In the genomic region with DNA sequence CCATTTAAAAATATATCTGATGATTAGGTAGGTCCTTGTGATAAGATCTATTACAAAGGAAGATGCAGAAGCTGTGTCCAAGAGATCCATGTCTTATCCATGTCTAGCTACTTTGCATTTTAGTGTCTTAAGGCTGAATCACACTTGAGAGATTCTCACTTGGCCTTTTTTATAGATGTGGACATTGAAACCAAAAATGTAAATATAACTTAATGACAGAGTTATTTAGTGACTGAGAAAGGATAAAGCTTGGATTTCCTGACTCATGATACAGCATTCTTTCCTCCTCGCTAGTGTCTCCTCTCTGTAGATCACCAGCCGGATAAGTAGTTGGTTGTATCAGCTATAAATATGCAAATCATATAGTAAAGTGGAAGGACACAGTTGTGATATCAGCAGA, we compare ENCODE assay signal across 16 cellular contexts. TPM values are rescaled to one million over a fixed set of nuclear protein-coding genes. Genes with fewer than 3 reads are reported as not detected.
DNase-seq lines count a peak whose midpoint lies in the region; ATAC-seq and TF ChIP-seq lines count a peak whose summit lies in the region.
"Had no signal": no experiment of that assay in that cellular context is flagged by ENCODE, and none has a peak within 500 bp of the region (broad histone marks: within the 10 kb centered on the region; RNA-seq: fewer than 3 reads in every experiment).

No MANE protein-coding gene starts in this region.

- H3F3A ChIP-seq in SK-N-SH (replicated peaks; ENCODE audit: insufficient read depth) (peaks cover 62% of the 10 kb centered on the region), PC-9 (ENCODE audit: insufficient read depth, low read depth) (no peaks in the 10 kb centered on the region)

- H3K4me2 ChIP-seq in SK-N-SH (peak overlapping the region; percentile 4; the same call in 1 of the 2 replicates), PC-9 (no peak overlapping the region)

- DNase-seq in SK-N-SH (no peak), PC-9 (no peak), iris pigment epithelial cell (ENCODE audit: low read depth) (peak; percentile 20), NCI-H2107 (lab: John Stamatoyannopoulos, UW) (no peak), iPS-NIHi7 (ENCODE audit: extremely low spot score) (no peak)
- no peak for DNase-seq in activated CD4-positive, CD25-positive, alpha-beta regulatory T cell treated with anti-CD3 and anti-CD28 coated beads, Interleukin-2, amount 50 U/mL, for 72 hours
- DNase-seq: Calu3; CD8-positive, alpha-beta memory T cell; DMS 273 treated with DMSO at 0.1 percent for 48 hours; GDM1; HCEC 1CT had no signal

- CTCF ChIA-PET in SK-N-SH (lab: Yijun Ruan, JAX) (interaction anchor here (0.9 to 1.5 kb wide), 4 partner anchors 15 to 17 kb away, joined by 3 to 5 read pairs (median 4); no protein-coding TSS in a partner anchor), PC-9 (lab: Charles Lee) (no interaction called here)

- peak in 1 of 2 experiments; percentile 22; a peak in 1 of 4 replicates for TF ChIP-seq EP300 in SK-N-SH (IDR thresholded peaks at IDR 0.05; ENCODE audit: borderline replicate concordance in 1 of 2, low read depth in 1 of 2, low read length in 1 of 2)

- POLR2A ChIA-PET in SK-N-SH (lab: Yijun Ruan, JAX), result no interaction called here
- POLR2A ChIA-PET in PC-9 (lab: Charles Lee; ENCODE audit: unreplicated experiment), result no interaction called here

- no peak for TF ChIP-seq RAD21 in SK-N-SH (IDR thresholded peaks at IDR 0.05; ENCODE audit: low read length)

- H3K9ac ChIP-seq in SK-N-SH, result no peak overlapping the region

- H3K79me2 ChIP-seq in SK-N-SH (ENCODE audit: insufficient read depth) (no peaks in the 10 kb centered on the region), PC-9 (ENCODE audit: low read depth) (no peaks in the 10 kb centered on the region)

- no peaks in the 10 kb centered on the region for H3K9me2 ChIP-seq in SK-N-SH
- no peaks in the 10 kb centered on the region for H3K9me2 ChIP-seq in PC-9 (ENCODE audit: insufficient read depth)

- no peak for ATAC-seq in SK-N-SH treated with all-trans-retinoic acid at 6 μM for 48 hours
- ATAC-seq in GM21423 (IDR thresholded peaks at IDR 0.05; ENCODE audit: unreplicated experiment), result no peak
- ATAC-seq: K562 had no signal

- H3K9me3 ChIP-seq in SK-N-SH, result no peaks in the 10 kb centered on the region
- H3K9me3 ChIP-seq in PC-9 (ENCODE audit: insufficient read depth, low read depth), result peaks cover 9% of the 10 kb centered on the region; the same call in 1 of the 2 replicates

- H2AFZ ChIP-seq in SK-N-SH (ENCODE audit: low read depth), result no peak overlapping the region
- H2AFZ ChIP-seq in PC-9, result 0 out of 2 replicates have a peak overlapping the region, but pooled peaks have one; percentile 25

- H3K36me3 ChIP-seq in SK-N-SH (replicated peaks in 1 of 2; ENCODE audit: control insufficient read depth in 1 of 2, insufficient read depth in 2 of 2, low read length in 1 of 2) (peaks cover 0 to 10% of the 10 kb centered on the region in 2 experiments), PC-9 (ENCODE audit: low read depth) (no peaks in the 10 kb centered on the region)

- H3K27ac ChIP-seq in SK-N-SH (ENCODE audit: low read depth in 2 of 2, low read length in 1 of 2), result peak overlapping the region in 1 of 2 experiments; percentile 57; a peak in 2 of 4 replicates
- no peak overlapping the region for H3K27ac ChIP-seq in PC-9
- H3K27ac ChIP-seq: 22Rv1, HL-60 had no signal

- intact Hi-C loops in PC-9 (cut with micrococcal nuclease; ENCODE audit: unreplicated experiment), result no loop called here

- H3K4me3 ChIP-seq in SK-N-SH (ENCODE audit: low read depth in 2 of 2, low read length in 1 of 2) (no peak overlapping the region), PC-9 (no peak overlapping the region)
- H3K4me3 ChIP-seq: K562 had no signal

- peaks cover 0 to 9% of the 10 kb centered on the region in 2 experiments; a peak in 1 of 4 replicates for H3K4me1 ChIP-seq in SK-N-SH (ENCODE audit: control insufficient read depth in 1 of 2, insufficient read depth in 2 of 2, low read depth in 1 of 2, low read length in 1 of 2)
- no peaks in the 10 kb centered on the region for H3K4me1 ChIP-seq in PC-9 (replicated peaks; ENCODE audit: insufficient read depth)

- H3K27me3 ChIP-seq in SK-N-SH (ENCODE audit: insufficient read depth), result no peaks in the 10 kb centered on the region
- H3K27me3 ChIP-seq in PC-9 (ENCODE audit: insufficient read depth, low read depth), result no peaks in the 10 kb centered on the region

- WGBS in SK-N-SH (ENCODE audit: low lambda C conversion rate), result 53% methylated on average over 2 of the region's 2 CpGs

- no peaks in the 10 kb centered on the region for H4K20me1 ChIP-seq in SK-N-SH (ENCODE audit: insufficient read depth)
- H4K20me1 ChIP-seq in PC-9 (ENCODE audit: insufficient read depth), result no peaks in the 10 kb centered on the region

- no peak for TF ChIP-seq CTCF in SK-N-SH (IDR thresholded peaks at IDR 0.05)
- TF ChIP-seq CTCF in PC-9 (conservative IDR thresholded peaks at IDR 0.05), result no peak

- BruUV-seq in PC-9 (replicated peaks; lab: Mats Ljungman, UMichigan), result no TSS peak

TF ChIP-seq in SK-N-SH, 30 proteins besides CTCF, POLR2A, EP300 and RAD21:
- TF ChIP-seq TCF12 (IDR thresholded peaks at IDR 0.05) (0 out of 2 replicates have a peak, but pooled peaks have one; percentile 17), CHD2 (IDR thresholded peaks at IDR 0.05; ENCODE audit: low read length, partially characterized antibody) (no peak), FOSL2 (IDR thresholded peaks at IDR 0.05; ENCODE audit: borderline replicate concordance, low read depth) (peak; percentile 20; the same call in 1 of the 2 replicates), FOXJ3 (CRISPR knock-in tag; IDR thresholded peaks at IDR 0.05) (no peak), SIN3A (IDR thresholded peaks at IDR 0.05; ENCODE audit: borderline replicate concordance, low read depth, low read length) (no peak), RFX5 (IDR thresholded peaks at IDR 0.05; ENCODE audit: low read length) (no peak), POLR2AphosphoS5 (IDR thresholded peaks at IDR 0.05; ENCODE audit: low read depth, low read length) (no peak)
- TF ChIP-seq, protein P1, sequence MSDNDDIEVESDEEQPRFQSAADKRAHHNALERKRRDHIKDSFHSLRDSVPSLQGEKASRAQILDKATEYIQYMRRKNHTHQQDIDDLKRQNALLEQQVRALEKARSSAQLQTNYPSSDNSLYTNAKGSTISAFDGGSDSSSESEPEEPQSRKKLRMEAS (IDR thresholded peaks at IDR 0.05; ENCODE audit: low read depth), result no peak
- TF ChIP-seq, protein P2, sequence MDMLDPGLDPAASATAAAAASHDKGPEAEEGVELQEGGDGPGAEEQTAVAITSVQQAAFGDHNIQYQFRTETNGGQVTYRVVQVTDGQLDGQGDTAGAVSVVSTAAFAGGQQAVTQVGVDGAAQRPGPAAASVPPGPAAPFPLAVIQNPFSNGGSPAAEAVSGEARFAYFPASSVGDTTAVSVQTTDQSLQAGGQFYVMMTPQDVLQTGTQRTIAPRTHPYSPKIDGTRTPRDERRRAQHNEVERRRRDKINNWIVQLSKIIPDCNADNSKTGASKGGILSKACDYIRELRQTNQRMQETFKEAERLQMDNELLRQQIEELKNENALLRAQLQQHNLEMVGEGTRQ (IDR thresholded peaks at IDR 0.05; ENCODE audit: borderline replicate concordance, low read depth, low read length), result no peak

TF ChIP-seq in SK-N-SH treated with all-trans-retinoic acid at 6 μM for 48 hours, 23 proteins besides CTCF, POLR2A, EP300 and RAD21:
- TF ChIP-seq, protein P3, sequence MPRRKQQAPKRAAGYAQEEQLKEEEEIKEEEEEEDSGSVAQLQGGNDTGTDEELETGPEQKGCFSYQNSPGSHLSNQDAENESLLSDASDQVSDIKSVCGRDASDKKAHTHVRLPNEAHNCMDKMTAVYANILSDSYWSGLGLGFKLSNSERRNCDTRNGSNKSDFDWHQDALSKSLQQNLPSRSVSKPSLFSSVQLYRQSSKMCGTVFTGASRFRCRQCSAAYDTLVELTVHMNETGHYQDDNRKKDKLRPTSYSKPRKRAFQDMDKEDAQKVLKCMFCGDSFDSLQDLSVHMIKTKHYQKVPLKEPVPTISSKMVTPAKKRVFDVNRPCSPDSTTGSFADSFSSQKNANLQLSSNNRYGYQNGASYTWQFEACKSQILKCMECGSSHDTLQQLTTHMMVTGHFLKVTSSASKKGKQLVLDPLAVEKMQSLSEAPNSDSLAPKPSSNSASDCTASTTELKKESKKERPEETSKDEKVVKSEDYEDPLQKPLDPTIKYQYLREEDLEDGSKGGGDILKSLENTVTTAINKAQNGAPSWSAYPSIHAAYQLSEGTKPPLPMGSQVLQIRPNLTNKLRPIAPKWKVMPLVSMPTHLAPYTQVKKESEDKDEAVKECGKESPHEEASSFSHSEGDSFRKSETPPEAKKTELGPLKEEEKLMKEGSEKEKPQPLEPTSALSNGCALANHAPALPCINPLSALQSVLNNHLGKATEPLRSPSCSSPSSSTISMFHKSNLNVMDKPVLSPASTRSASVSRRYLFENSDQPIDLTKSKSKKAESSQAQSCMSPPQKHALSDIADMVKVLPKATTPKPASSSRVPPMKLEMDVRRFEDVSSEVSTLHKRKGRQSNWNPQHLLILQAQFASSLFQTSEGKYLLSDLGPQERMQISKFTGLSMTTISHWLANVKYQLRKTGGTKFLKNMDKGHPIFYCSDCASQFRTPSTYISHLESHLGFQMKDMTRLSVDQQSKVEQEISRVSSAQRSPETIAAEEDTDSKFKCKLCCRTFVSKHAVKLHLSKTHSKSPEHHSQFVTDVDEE (CRISPR knock-in tag; IDR thresholded peaks at IDR 0.05), result no peak
- TF ChIP-seq, protein P4, sequence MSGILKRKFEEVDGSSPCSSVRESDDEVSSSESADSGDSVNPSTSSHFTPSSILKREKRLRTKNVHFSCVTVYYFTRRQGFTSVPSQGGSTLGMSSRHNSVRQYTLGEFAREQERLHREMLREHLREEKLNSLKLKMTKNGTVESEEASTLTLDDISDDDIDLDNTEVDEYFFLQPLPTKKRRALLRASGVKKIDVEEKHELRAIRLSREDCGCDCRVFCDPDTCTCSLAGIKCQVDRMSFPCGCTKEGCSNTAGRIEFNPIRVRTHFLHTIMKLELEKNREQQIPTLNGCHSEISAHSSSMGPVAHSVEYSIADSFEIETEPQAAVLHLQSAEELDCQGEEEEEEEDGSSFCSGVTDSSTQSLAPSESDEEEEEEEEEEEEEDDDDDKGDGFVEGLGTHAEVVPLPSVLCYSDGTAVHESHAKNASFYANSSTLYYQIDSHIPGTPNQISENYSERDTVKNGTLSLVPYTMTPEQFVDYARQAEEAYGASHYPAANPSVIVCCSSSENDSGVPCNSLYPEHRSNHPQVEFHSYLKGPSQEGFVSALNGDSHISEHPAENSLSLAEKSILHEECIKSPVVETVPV (CRISPR knock-in tag; IDR thresholded peaks at IDR 0.05), result no peak
- TF ChIP-seq OSR1 (CRISPR knock-in tag; IDR thresholded peaks at IDR 0.05) (no peak), ESRRG (CRISPR knock-in tag; IDR thresholded peaks at IDR 0.05) (no peak), RARB (CRISPR knock-in tag; IDR thresholded peaks at IDR 0.05) (no peak), ZC3H10 (CRISPR knock-in tag; IDR thresholded peaks at IDR 0.05) (no peak)

RNA-seq across cellular contexts. Expression of a gene that starts 23.3 kb away (rescaled TPM):
- 81.0 and 110 TPM in 2 replicates for polyA plus RNA-seq in SK-N-SH (2012; rRNA removed)
- polyA plus RNA-seq in SK-N-SH (2012; cell fraction: cytosol; rRNA removed), result 68.9 and 78.0 TPM in 2 replicates
- polyA plus RNA-seq in SK-N-SH (2012; cell fraction: nucleus; rRNA removed), result 100 and 120 TPM in 2 replicates
- total RNA-seq in PC-9 (2021), result 17.3 and 17.6 TPM in 2 replicates
- total RNA-seq: CD8-positive, alpha-beta memory T cell had no signal
- polyA plus RNA-seq: CD8-positive, alpha-beta memory T cell; K562 had no signal
